ENCODE assay signal across 13 cellular contexts in the genomic region with DNA sequence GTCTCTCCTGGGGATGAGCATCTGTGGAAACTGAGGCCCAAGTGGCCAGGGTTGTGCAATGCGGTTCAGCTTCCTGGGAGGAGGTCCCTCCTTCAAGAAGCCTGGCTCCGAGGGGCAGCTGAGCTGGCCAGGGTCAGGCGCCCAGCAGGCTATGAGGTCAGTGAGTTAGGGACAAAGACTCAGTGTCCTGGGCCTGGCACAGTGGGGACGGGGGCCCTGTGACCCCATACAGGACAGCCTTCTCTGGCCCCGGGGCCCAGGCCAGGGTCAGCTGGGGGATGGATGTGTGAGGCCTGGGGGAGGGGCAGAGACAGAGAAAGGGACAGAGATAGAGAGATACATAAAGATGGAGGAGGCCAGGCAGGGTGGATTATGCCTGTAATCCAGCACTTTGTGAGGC. TPM values are rescaled to one million over a fixed set of nuclear protein-coding genes. Genes with fewer than 3 reads are reported as not detected.
A peak's percentile ranks its signal among the peaks of the same experiment; 100 is the strongest.
DNase-seq lines count a peak whose midpoint lies in the region; ATAC-seq and TF ChIP-seq lines count a peak whose summit lies in the region.
"Had no signal": no experiment of that assay in that cellular context is flagged by ENCODE, and none has a peak within 500 bp of the region (broad histone marks: within the 10 kb centered on the region; RNA-seq: fewer than 3 reads in every experiment).

No MANE protein-coding gene starts in this region.

- H3K4me3 ChIP-seq in GM12875 (ENCODE audit: low read depth, low read length) = peak overlapping the region; percentile 15

- H3K27me3 Mint-ChIP-seq in activated CD4-positive, alpha-beta memory T cell treated with anti-CD3 and anti-CD28 coated beads, Interleukin-2, amount 10 ng/mL, durations not matched to agents 7 days and 5 days = no peaks in the 10 kb centered on the region
- peaks cover 10 to 18% (median 10%) of the 10 kb centered on the region in 3 donors for H3K27me3 Mint-ChIP-seq in immature natural killer cell (ENCODE audit: low read depth in 3 of 3)
- no peaks in the 10 kb centered on the region for H3K27me3 Mint-ChIP-seq in stimulated activated memory B cell treated with anti-CD40 and anti-IgM and Interleukin-4, amounts not matched to agents 10 μg/mL and 1 μg/mL and 100 μg/mL, for 72 hours
- H3K27me3 Mint-ChIP-seq: progenitor cell of endocrine pancreas had no signal

- no peak for ATAC-seq in stimulated activated memory B cell treated with anti-CD40 and anti-IgM and Interleukin-4, amounts not matched to agents 10 μg/mL and 1 μg/mL and 100 μg/mL, for 72 hours
- ATAC-seq in GM21825 (IDR thresholded peaks at IDR 0.05; ENCODE audit: unreplicated experiment) (no peak), GM19455 (IDR thresholded peaks at IDR 0.05; ENCODE audit: unreplicated experiment) (no peak)

- POLR2A ChIA-PET in activated CD4-positive, alpha-beta memory T cell treated with anti-CD3 and anti-CD28 coated beads, Interleukin-2, amount 10 ng/mL, durations not matched to agents 7 days and 5 days (lab: Charles Lee) = interaction anchor here (1.1 to 2.3 kb wide), 3 partner anchors 29 to 191 kb away, joined by 3 to 11 read pairs (median 5); a partner anchor contains a TSS

- CTCF ChIA-PET in activated CD4-positive, alpha-beta memory T cell treated with anti-CD3 and anti-CD28 coated beads, Interleukin-2, amount 10 ng/mL, durations not matched to agents 7 days and 5 days (lab: Charles Lee) = no interaction called here

- TF ChIP-seq CTCF in GM12875 (IDR thresholded peaks at IDR 0.05; ENCODE audit: borderline replicate concordance, insufficient read depth, low read depth, low read length) = no peak

- H3K36me3 Mint-ChIP-seq in activated CD4-positive, alpha-beta memory T cell treated with anti-CD3 and anti-CD28 coated beads, Interleukin-2, amount 10 ng/mL, durations not matched to agents 7 days and 5 days (ENCODE audit: low read depth) = peaks cover 4% of the 10 kb centered on the region
- H3K36me3 Mint-ChIP-seq in immature natural killer cell = no peaks in the 10 kb centered on the region
- peaks cover 22% of the 10 kb centered on the region for H3K36me3 Mint-ChIP-seq in stimulated activated memory B cell treated with anti-CD40 and anti-IgM and Interleukin-4, amounts not matched to agents 10 μg/mL and 1 μg/mL and 100 μg/mL, for 72 hours

- H3K4me3 Mint-ChIP-seq in activated CD4-positive, alpha-beta memory T cell treated with anti-CD3 and anti-CD28 coated beads, Interleukin-2, amount 10 ng/mL, durations not matched to agents 7 days and 5 days = no peak overlapping the region
- H3K4me3 Mint-ChIP-seq in immature natural killer cell = peak overlapping the region; percentile 68 to 81 (median 77)
- peak overlapping the region; percentile 58 for H3K4me3 Mint-ChIP-seq in stimulated activated memory B cell treated with anti-CD40 and anti-IgM and Interleukin-4, amounts not matched to agents 10 μg/mL and 1 μg/mL and 100 μg/mL, for 72 hours

- peak overlapping the region; percentile 98 for H3K27ac Mint-ChIP-seq in activated CD4-positive, alpha-beta memory T cell treated with anti-CD3 and anti-CD28 coated beads, Interleukin-2, amount 10 ng/mL, durations not matched to agents 7 days and 5 days
- peak overlapping the region; percentile 94 to 99 (median 98) for H3K27ac Mint-ChIP-seq in immature natural killer cell
- peak overlapping the region; percentile 96 for H3K27ac Mint-ChIP-seq in stimulated activated memory B cell treated with anti-CD40 and anti-IgM and Interleukin-4, amounts not matched to agents 10 μg/mL and 1 μg/mL and 100 μg/mL, for 72 hours

- no peak for DNase-seq in activated CD4-positive, alpha-beta memory T cell treated with anti-CD3 and anti-CD28 coated beads, Interleukin-2, amount 10 ng/mL, durations not matched to agents 7 days and 5 days
- DNase-seq in immature natural killer cell (no peak), NOMO-1 (lab: John Stamatoyannopoulos, UW; ENCODE audit: unreplicated experiment in 2 of 2) (no peak), OCI-M2 (lab: John Stamatoyannopoulos, UW; ENCODE audit: unreplicated experiment) (no peak)
- DNase-seq: brain microvascular endothelial cell, DMS 273 treated with DMSO at 0.1 percent for 48 hours, islet precursor cell, NCI-H2029 treated with DMSO at 0.1 percent for 48 hours had no signal

- peaks cover 68% of the 10 kb centered on the region for H3K4me1 Mint-ChIP-seq in activated CD4-positive, alpha-beta memory T cell treated with anti-CD3 and anti-CD28 coated beads, Interleukin-2, amount 10 ng/mL, durations not matched to agents 7 days and 5 days
- H3K4me1 Mint-ChIP-seq in immature natural killer cell = peaks cover 60 to 65% of the 10 kb centered on the region in 2 donors
- peaks cover 55% of the 10 kb centered on the region for H3K4me1 Mint-ChIP-seq in stimulated activated memory B cell treated with anti-CD40 and anti-IgM and Interleukin-4, amounts not matched to agents 10 μg/mL and 1 μg/mL and 100 μg/mL, for 72 hours

- no peaks in the 10 kb centered on the region for H3K9me3 Mint-ChIP-seq in activated CD4-positive, alpha-beta memory T cell treated with anti-CD3 and anti-CD28 coated beads, Interleukin-2, amount 10 ng/mL, durations not matched to agents 7 days and 5 days
- H3K9me3 Mint-ChIP-seq in immature natural killer cell = no peaks in the 10 kb centered on the region
- no peaks in the 10 kb centered on the region for H3K9me3 Mint-ChIP-seq in stimulated activated memory B cell treated with anti-CD40 and anti-IgM and Interleukin-4, amounts not matched to agents 10 μg/mL and 1 μg/mL and 100 μg/mL, for 72 hours

RNA-seq across cellular contexts. Expression of a gene that starts 3.0 kb away (rescaled TPM):
- total RNA-seq in activated CD4-positive, alpha-beta memory T cell treated with anti-CD3 and anti-CD28 coated beads, Interleukin-2, amount 10 ng/mL, durations not matched to agents 7 days and 5 days = 10 to 100 TPM; 66.1 to 70.6 TPM
- polyA plus RNA-seq in immature natural killer cell = 100 to 1,000 TPM in 1 of 3 donors, 10 to 100 TPM in 2; 62.7 to 105 (median 83.3) TPM
- total RNA-seq: progenitor cell of endocrine pancreas had no signal

RNA-seq across cellular contexts. Expression of a gene that starts 7.9 kb away (rescaled TPM):
- 10 to 100 TPM; 29.2 to 29.9 TPM for total RNA-seq in activated CD4-positive, alpha-beta memory T cell treated with anti-CD3 and anti-CD28 coated beads, Interleukin-2, amount 10 ng/mL, durations not matched to agents 7 days and 5 days
- polyA plus RNA-seq in immature natural killer cell = 10 to 100 TPM in 2 of 3 donors, 1 to 10 TPM in 1; 7.3 to 39.1 (median 12.6) TPM
